ENCODE assay signal across 3 cellular contexts in the genomic region with DNA sequence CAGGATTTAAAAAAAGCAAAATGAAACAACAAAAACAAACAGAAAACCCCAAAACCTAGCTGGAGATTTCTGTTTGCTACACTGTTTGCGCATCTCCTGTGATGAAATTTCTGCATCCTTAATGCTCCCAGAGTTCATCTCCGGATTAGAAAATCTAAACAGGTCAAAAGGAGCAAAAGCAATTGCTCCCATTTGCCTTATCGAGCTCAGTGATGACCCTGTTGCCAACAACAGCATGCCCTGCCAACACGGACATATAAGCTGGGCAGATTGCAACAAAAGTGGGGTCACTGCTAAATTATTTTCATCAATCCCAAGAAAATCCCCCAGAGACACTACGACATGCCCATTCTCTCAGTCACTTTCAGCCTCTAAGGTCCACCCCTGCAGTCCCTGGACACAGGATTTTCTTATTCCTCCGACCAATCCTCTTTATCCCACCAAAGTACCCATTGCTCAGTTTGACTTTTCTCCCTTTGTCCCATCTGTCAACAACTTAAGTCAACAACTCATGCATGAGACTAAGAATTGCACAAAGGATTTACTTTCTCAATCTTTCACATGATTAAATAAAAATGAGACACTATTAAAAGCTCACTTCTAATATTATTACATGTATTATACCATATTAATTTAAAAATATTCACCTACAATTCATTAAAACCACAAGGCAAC.
TF ChIP-seq lines count a peak whose summit lies in the region.

No MANE protein-coding gene starts in this region.

TF ChIP-seq in GM23338, 12 proteins besides CTCF, POLR2A, EP300 and RAD21 (continues in another document):
- TF ChIP-seq ZNF114 (CRISPR knock-in tag; IDR thresholded peaks at IDR 0.05) (no peak), ZNF331 (CRISPR knock-in tag; IDR thresholded peaks at IDR 0.05; ENCODE audit: low read depth) (no peak), CREB1 (CRISPR knock-in tag; IDR thresholded peaks at IDR 0.05; ENCODE audit: low read depth) (no peak), POLR2AphosphoS5 (IDR thresholded peaks at IDR 0.05; ENCODE audit: low read depth) (no peak), EZH2phosphoT487 (IDR thresholded peaks at IDR 0.05; ENCODE audit: unreplicated experiment) (no peak), NANOG (IDR thresholded peaks at IDR 0.05; ENCODE audit: borderline replicate concordance) (no peak), JUNB (IDR thresholded peaks at IDR 0.05; ENCODE audit: unreplicated experiment) (no peak), EZH2 (IDR thresholded peaks at IDR 0.05; ENCODE audit: low read depth, unreplicated experiment) (no peak), STAT1 (IDR thresholded peaks at IDR 0.05; ENCODE audit: unreplicated experiment) (no peak)
- TF ChIP-seq, protein P1, sequence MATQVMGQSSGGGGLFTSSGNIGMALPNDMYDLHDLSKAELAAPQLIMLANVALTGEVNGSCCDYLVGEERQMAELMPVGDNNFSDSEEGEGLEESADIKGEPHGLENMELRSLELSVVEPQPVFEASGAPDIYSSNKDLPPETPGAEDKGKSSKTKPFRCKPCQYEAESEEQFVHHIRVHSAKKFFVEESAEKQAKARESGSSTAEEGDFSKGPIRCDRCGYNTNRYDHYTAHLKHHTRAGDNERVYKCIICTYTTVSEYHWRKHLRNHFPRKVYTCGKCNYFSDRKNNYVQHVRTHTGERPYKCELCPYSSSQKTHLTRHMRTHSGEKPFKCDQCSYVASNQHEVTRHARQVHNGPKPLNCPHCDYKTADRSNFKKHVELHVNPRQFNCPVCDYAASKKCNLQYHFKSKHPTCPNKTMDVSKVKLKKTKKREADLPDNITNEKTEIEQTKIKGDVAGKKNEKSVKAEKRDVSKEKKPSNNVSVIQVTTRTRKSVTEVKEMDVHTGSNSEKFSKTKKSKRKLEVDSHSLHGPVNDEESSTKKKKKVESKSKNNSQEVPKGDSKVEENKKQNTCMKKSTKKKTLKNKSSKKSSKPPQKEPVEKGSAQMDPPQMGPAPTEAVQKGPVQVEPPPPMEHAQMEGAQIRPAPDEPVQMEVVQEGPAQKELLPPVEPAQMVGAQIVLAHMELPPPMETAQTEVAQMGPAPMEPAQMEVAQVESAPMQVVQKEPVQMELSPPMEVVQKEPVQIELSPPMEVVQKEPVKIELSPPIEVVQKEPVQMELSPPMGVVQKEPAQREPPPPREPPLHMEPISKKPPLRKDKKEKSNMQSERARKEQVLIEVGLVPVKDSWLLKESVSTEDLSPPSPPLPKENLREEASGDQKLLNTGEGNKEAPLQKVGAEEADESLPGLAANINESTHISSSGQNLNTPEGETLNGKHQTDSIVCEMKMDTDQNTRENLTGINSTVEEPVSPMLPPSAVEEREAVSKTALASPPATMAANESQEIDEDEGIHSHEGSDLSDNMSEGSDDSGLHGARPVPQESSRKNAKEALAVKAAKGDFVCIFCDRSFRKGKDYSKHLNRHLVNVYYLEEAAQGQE (IDR thresholded peaks at IDR 0.05; ENCODE audit: unreplicated experiment): no peak
- TF ChIP-seq, protein P2, sequence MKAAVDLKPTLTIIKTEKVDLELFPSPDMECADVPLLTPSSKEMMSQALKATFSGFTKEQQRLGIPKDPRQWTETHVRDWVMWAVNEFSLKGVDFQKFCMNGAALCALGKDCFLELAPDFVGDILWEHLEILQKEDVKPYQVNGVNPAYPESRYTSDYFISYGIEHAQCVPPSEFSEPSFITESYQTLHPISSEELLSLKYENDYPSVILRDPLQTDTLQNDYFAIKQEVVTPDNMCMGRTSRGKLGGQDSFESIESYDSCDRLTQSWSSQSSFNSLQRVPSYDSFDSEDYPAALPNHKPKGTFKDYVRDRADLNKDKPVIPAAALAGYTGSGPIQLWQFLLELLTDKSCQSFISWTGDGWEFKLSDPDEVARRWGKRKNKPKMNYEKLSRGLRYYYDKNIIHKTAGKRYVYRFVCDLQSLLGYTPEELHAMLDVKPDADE (IDR thresholded peaks at IDR 0.05): no peak

TF ChIP-seq in WTC11, 78 proteins besides CTCF, POLR2A, EP300 and RAD21 (continues in another document):
- TF ChIP-seq, protein P3, sequence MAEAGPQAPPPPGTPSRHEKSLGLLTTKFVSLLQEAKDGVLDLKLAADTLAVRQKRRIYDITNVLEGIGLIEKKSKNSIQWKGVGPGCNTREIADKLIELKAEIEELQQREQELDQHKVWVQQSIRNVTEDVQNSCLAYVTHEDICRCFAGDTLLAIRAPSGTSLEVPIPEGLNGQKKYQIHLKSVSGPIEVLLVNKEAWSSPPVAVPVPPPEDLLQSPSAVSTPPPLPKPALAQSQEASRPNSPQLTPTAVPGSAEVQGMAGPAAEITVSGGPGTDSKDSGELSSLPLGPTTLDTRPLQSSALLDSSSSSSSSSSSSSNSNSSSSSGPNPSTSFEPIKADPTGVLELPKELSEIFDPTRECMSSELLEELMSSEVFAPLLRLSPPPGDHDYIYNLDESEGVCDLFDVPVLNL (CRISPR knock-in tag; IDR thresholded peaks at IDR 0.05; ENCODE audit: borderline replicate concordance, low read depth): no peak
- TF ChIP-seq, protein P4, sequence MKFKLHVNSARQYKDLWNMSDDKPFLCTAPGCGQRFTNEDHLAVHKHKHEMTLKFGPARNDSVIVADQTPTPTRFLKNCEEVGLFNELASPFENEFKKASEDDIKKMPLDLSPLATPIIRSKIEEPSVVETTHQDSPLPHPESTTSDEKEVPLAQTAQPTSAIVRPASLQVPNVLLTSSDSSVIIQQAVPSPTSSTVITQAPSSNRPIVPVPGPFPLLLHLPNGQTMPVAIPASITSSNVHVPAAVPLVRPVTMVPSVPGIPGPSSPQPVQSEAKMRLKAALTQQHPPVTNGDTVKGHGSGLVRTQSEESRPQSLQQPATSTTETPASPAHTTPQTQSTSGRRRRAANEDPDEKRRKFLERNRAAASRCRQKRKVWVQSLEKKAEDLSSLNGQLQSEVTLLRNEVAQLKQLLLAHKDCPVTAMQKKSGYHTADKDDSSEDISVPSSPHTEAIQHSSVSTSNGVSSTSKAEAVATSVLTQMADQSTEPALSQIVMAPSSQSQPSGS (CRISPR knock-in tag; IDR thresholded peaks at IDR 0.05; ENCODE audit: borderline replicate concordance, low read depth): no peak
- TF ChIP-seq, protein P5, sequence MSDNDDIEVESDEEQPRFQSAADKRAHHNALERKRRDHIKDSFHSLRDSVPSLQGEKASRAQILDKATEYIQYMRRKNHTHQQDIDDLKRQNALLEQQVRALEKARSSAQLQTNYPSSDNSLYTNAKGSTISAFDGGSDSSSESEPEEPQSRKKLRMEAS (CRISPR knock-in tag; IDR thresholded peaks at IDR 0.05): no peak
- TF ChIP-seq, protein P6, sequence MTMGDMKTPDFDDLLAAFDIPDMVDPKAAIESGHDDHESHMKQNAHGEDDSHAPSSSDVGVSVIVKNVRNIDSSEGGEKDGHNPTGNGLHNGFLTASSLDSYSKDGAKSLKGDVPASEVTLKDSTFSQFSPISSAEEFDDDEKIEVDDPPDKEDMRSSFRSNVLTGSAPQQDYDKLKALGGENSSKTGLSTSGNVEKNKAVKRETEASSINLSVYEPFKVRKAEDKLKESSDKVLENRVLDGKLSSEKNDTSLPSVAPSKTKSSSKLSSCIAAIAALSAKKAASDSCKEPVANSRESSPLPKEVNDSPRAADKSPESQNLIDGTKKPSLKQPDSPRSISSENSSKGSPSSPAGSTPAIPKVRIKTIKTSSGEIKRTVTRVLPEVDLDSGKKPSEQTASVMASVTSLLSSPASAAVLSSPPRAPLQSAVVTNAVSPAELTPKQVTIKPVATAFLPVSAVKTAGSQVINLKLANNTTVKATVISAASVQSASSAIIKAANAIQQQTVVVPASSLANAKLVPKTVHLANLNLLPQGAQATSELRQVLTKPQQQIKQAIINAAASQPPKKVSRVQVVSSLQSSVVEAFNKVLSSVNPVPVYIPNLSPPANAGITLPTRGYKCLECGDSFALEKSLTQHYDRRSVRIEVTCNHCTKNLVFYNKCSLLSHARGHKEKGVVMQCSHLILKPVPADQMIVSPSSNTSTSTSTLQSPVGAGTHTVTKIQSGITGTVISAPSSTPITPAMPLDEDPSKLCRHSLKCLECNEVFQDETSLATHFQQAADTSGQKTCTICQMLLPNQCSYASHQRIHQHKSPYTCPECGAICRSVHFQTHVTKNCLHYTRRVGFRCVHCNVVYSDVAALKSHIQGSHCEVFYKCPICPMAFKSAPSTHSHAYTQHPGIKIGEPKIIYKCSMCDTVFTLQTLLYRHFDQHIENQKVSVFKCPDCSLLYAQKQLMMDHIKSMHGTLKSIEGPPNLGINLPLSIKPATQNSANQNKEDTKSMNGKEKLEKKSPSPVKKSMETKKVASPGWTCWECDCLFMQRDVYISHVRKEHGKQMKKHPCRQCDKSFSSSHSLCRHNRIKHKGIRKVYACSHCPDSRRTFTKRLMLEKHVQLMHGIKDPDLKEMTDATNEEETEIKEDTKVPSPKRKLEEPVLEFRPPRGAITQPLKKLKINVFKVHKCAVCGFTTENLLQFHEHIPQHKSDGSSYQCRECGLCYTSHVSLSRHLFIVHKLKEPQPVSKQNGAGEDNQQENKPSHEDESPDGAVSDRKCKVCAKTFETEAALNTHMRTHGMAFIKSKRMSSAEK (CRISPR knock-in tag; IDR thresholded peaks at IDR 0.05; ENCODE audit: borderline replicate concordance): no peak
- no peak for TF ChIP-seq EMX1 (CRISPR knock-in tag; IDR thresholded peaks at IDR 0.05)
- TF ChIP-seq, protein P7, sequence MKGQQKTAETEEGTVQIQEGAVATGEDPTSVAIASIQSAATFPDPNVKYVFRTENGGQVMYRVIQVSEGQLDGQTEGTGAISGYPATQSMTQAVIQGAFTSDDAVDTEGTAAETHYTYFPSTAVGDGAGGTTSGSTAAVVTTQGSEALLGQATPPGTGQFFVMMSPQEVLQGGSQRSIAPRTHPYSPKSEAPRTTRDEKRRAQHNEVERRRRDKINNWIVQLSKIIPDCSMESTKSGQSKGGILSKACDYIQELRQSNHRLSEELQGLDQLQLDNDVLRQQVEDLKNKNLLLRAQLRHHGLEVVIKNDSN (CRISPR knock-in tag; IDR thresholded peaks at IDR 0.05): no peak
- no peak for TF ChIP-seq ESRRA (CRISPR knock-in tag; IDR thresholded peaks at IDR 0.05; ENCODE audit: borderline replicate concordance)
- TF ChIP-seq NR2C2 (CRISPR knock-in tag; IDR thresholded peaks at IDR 0.05): no peak
- no peak for TF ChIP-seq ELF4 (CRISPR knock-in tag; IDR thresholded peaks at IDR 0.05; ENCODE audit: low read depth)
- no peak for TF ChIP-seq ZNF416 (CRISPR knock-in tag; IDR thresholded peaks at IDR 0.05)
- TF ChIP-seq NFYB (CRISPR knock-in tag; conservative IDR thresholded peaks at IDR 0.05; ENCODE audit: low read depth): no peak

TF ChIP-seq in HepG2, 621 proteins besides CTCF, POLR2A, EP300 and RAD21 (continues in another document):
- TF ChIP-seq TSC22D2 (CRISPR knock-in tag; IDR thresholded peaks at IDR 0.05; ENCODE audit: borderline replicate concordance): no peak
- no peak for TF ChIP-seq AHR (CRISPR knock-in tag; IDR thresholded peaks at IDR 0.05)
- TF ChIP-seq ZNF468 (CRISPR knock-in tag; IDR thresholded peaks at IDR 0.05): no peak
- no peak for TF ChIP-seq KDM5A (IDR thresholded peaks at IDR 0.05; ENCODE audit: borderline replicate concordance, low read length)
- TF ChIP-seq, protein P8, sequence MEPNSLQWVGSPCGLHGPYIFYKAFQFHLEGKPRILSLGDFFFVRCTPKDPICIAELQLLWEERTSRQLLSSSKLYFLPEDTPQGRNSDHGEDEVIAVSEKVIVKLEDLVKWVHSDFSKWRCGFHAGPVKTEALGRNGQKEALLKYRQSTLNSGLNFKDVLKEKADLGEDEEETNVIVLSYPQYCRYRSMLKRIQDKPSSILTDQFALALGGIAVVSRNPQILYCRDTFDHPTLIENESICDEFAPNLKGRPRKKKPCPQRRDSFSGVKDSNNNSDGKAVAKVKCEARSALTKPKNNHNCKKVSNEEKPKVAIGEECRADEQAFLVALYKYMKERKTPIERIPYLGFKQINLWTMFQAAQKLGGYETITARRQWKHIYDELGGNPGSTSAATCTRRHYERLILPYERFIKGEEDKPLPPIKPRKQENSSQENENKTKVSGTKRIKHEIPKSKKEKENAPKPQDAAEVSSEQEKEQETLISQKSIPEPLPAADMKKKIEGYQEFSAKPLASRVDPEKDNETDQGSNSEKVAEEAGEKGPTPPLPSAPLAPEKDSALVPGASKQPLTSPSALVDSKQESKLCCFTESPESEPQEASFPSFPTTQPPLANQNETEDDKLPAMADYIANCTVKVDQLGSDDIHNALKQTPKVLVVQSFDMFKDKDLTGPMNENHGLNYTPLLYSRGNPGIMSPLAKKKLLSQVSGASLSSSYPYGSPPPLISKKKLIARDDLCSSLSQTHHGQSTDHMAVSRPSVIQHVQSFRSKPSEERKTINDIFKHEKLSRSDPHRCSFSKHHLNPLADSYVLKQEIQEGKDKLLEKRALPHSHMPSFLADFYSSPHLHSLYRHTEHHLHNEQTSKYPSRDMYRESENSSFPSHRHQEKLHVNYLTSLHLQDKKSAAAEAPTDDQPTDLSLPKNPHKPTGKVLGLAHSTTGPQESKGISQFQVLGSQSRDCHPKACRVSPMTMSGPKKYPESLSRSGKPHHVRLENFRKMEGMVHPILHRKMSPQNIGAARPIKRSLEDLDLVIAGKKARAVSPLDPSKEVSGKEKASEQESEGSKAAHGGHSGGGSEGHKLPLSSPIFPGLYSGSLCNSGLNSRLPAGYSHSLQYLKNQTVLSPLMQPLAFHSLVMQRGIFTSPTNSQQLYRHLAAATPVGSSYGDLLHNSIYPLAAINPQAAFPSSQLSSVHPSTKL (CRISPR knock-in tag; IDR thresholded peaks at IDR 0.05): peak; percentile 40; the same call in 1 of the 2 replicates
- TF ChIP-seq REPIN1 (CRISPR knock-in tag; IDR thresholded peaks at IDR 0.05; ENCODE audit: borderline replicate concordance, low read depth): no peak
- TF ChIP-seq, protein P9, sequence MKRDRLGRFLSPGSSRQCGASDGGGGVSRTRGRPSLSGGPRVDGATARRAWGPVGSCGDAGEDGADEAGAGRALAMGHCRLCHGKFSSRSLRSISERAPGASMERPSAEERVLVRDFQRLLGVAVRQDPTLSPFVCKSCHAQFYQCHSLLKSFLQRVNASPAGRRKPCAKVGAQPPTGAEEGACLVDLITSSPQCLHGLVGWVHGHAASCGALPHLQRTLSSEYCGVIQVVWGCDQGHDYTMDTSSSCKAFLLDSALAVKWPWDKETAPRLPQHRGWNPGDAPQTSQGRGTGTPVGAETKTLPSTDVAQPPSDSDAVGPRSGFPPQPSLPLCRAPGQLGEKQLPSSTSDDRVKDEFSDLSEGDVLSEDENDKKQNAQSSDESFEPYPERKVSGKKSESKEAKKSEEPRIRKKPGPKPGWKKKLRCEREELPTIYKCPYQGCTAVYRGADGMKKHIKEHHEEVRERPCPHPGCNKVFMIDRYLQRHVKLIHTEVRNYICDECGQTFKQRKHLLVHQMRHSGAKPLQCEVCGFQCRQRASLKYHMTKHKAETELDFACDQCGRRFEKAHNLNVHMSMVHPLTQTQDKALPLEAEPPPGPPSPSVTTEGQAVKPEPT (CRISPR knock-in tag; IDR thresholded peaks at IDR 0.05; ENCODE audit: low read depth): no peak
- TF ChIP-seq SOX5 (CRISPR knock-in tag; IDR thresholded peaks at IDR 0.05; ENCODE audit: borderline replicate concordance): peak; percentile 44; the same call in 1 of the 2 replicates
- no peak for TF ChIP-seq KLF9 (CRISPR knock-in tag; IDR thresholded peaks at IDR 0.05; ENCODE audit: low read depth)
- TF ChIP-seq, protein P10, sequence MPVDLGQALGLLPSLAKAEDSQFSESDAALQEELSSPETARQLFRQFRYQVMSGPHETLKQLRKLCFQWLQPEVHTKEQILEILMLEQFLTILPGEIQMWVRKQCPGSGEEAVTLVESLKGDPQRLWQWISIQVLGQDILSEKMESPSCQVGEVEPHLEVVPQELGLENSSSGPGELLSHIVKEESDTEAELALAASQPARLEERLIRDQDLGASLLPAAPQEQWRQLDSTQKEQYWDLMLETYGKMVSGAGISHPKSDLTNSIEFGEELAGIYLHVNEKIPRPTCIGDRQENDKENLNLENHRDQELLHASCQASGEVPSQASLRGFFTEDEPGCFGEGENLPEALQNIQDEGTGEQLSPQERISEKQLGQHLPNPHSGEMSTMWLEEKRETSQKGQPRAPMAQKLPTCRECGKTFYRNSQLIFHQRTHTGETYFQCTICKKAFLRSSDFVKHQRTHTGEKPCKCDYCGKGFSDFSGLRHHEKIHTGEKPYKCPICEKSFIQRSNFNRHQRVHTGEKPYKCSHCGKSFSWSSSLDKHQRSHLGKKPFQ (CRISPR knock-in tag; IDR thresholded peaks at IDR 0.05; ENCODE audit: insufficient replicate concordance): no peak
- TF ChIP-seq ZFX (CRISPR knock-in tag; IDR thresholded peaks at IDR 0.05; ENCODE audit: low read depth): no peak
- TF ChIP-seq ZMYM4 (CRISPR knock-in tag; IDR thresholded peaks at IDR 0.05): 0 out of 2 replicates have a peak, but pooled peaks have one; percentile 15
- no peak for TF ChIP-seq ZNF678 (CRISPR knock-in tag; IDR thresholded peaks at IDR 0.05)
